8 cellular contexts compared by ENCODE assay signal in genomic region chr2:168455692-168456525, GRCh38. TPM values are rescaled to one million over a fixed set of nuclear protein-coding genes. Genes with fewer than 3 reads are reported as not detected.
DNase-seq lines count a peak whose midpoint lies in the region; ATAC-seq and TF ChIP-seq lines count a peak whose summit lies in the region.

A gene with protein sequence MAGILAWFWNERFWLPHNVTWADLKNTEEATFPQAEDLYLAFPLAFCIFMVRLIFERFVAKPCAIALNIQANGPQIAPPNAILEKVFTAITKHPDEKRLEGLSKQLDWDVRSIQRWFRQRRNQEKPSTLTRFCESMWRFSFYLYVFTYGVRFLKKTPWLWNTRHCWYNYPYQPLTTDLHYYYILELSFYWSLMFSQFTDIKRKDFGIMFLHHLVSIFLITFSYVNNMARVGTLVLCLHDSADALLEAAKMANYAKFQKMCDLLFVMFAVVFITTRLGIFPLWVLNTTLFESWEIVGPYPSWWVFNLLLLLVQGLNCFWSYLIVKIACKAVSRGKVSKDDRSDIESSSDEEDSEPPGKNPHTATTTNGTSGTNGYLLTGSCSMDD (plus strand): TSS chr2:168456272. CDS start chr2:168456449, 177 bp downstream.

- TF ChIP-seq CTCF in subcutaneous adipose tissue (IDR thresholded peaks at IDR 0.05; ENCODE audit: low read depth) = no peak

- H3K27ac Mint-ChIP-seq in activated naive CD4-positive, alpha-beta T cell treated with anti-CD3 and anti-CD28 coated beads for 36 hours = peak within 1 kb of the TSS; percentile 59

- H3K9me3 Mint-ChIP-seq in activated naive CD4-positive, alpha-beta T cell treated with anti-CD3 and anti-CD28 coated beads for 36 hours = no peaks in the 10 kb centered on the region

- no peaks in the 10 kb centered on the region for H3K27me3 ChIP-seq in SJCRH30

- no peaks in the 10 kb centered on the region for H3K9me3 ChIP-seq in SJCRH30 (replicated peaks)

- peak within 1 kb of the TSS; percentile 88 for H3K4me3 ChIP-seq in SJCRH30

- H3K27ac ChIP-seq in SJCRH30 = peak within 1 kb of the TSS; percentile 74

- no peaks in the 10 kb centered on the region for H3K36me3 Mint-ChIP-seq in activated naive CD4-positive, alpha-beta T cell treated with anti-CD3 and anti-CD28 coated beads for 36 hours (ENCODE audit: low read depth)

- no peak within 1 kb of the TSS for H3K4me3 Mint-ChIP-seq in activated naive CD4-positive, alpha-beta T cell treated with anti-CD3 and anti-CD28 coated beads for 36 hours

- DNase-seq in EL (peak; percentile 93), KG1 (lab: John Stamatoyannopoulos, UW) (peak; percentile 60), SJCRH30 (peak; percentile 94), germinal center (ENCODE audit: low spot score) (peak; percentile 91), non-pigmented ciliary epithelial cell (ENCODE audit: low read depth) (peak; percentile 68)
- peak; percentile 93 for DNase-seq in activated naive CD4-positive, alpha-beta T cell treated with anti-CD3 and anti-CD28 coated beads for 36 hours

- H3K4me1 ChIP-seq in SJCRH30 = 0 out of 2 replicates have a peak, but pooled peaks cover 3% of the 10 kb centered on the region

- CTCF ChIA-PET in activated naive CD4-positive, alpha-beta T cell treated with anti-CD3 and anti-CD28 coated beads for 36 hours (lab: Charles Lee) = no interaction called here

- no peaks in the 10 kb centered on the region for H3K27me3 Mint-ChIP-seq in activated naive CD4-positive, alpha-beta T cell treated with anti-CD3 and anti-CD28 coated beads for 36 hours (ENCODE audit: low read depth)

- intact Hi-C loops in activated naive CD4-positive, alpha-beta T cell treated with anti-CD3 and anti-CD28 coated beads for 36 hours (cut with micrococcal nuclease) = loop anchor here (1.0 to 10.0 kb wide), 4 partner anchors 23 to 459 kb away; partner anchors contain the start of gene STK39

- H3K36me3 ChIP-seq in SJCRH30 = no peaks in the 10 kb centered on the region

- peak; percentile 89 for ATAC-seq in GM21786 (IDR thresholded peaks at IDR 0.05; ENCODE audit: unreplicated experiment)

- H3K4me1 Mint-ChIP-seq in activated naive CD4-positive, alpha-beta T cell treated with anti-CD3 and anti-CD28 coated beads for 36 hours (ENCODE audit: low read depth) = peaks cover 35% of the 10 kb centered on the region

RNA-seq across cellular contexts. Expression of the gene that starts here (rescaled TPM):
- total RNA-seq in SJCRH30 (2014; rRNA removed; shearing (Covaris generic)) = 35.1 and 37.6 TPM in 2 replicates
- total RNA-seq in activated naive CD4-positive, alpha-beta T cell treated with anti-CD3 and anti-CD28 coated beads for 36 hours = 1 to 10 TPM; 9.7 to 10.0 TPM
- 10 to 100 TPM; 51.7 to 77.1 (median 59.3) TPM for total RNA-seq in subcutaneous adipose tissue

Comparison
In these comparisons a context has a peak if more than half of its experiments do, and no peak if none do; other contexts are left out.
1. Peak in every context shown above with its lines: DNase-seq, ATAC-seq, H3K4me3 ChIP-seq and H3K27ac ChIP-seq.